21 cellular contexts compared by ENCODE assay signal in genomic region chr7:100975391-100975821, GRCh38. TPM values are rescaled to one million over a fixed set of nuclear protein-coding genes. Genes with fewer than 3 reads are reported as not detected.
DNase-seq lines count a peak whose midpoint lies in the region; ATAC-seq, FAIRE-seq and TF ChIP-seq lines count a peak whose summit lies in the region.
"Had no signal": no experiment of that assay in that cellular context is flagged by ENCODE, and none has a peak within 500 bp of the region (broad histone marks: within the 10 kb centered on the region; RNA-seq: fewer than 3 reads in every experiment).

No MANE protein-coding gene starts in this region.

- DNase-seq in NCI-H1436 treated with DMSO at 0.1 percent for 48 hours (lab: John Stamatoyannopoulos, UW) (peak; percentile 18), small intestine (peak; percentile 83), tibial artery (no peak)
- DNase-seq in activated CD4-positive, alpha-beta T cell treated with anti-CD3 and anti-CD28 coated beads, Interleukin-2, amount 50 U/mL, for 1 hour = no peak
- DNase-seq: BE2C; CD4-positive, alpha-beta memory T cell; DND-41; GDM1; GM23248; HCEC 1CT; Karpas-422; MM.1S; NCI-H1930; NCI-H226; NCI-H526; SW 1271 had no signal

- H3K4me3 ChIP-seq in Loucy (ENCODE audit: low read length, poor library complexity, severe bottlenecking) (no peak overlapping the region), small intestine (ENCODE audit: low read depth in 1 of 2, low read length in 2 of 2) (no peak overlapping the region), tibial artery (no peak overlapping the region)
- H3K4me3 ChIP-seq: GM12878, GM23248 had no signal

- peak overlapping the region; percentile 34 for H2AFZ ChIP-seq in Loucy (ENCODE audit: low read length)
- H2AFZ ChIP-seq: GM23248 had no signal

- H3K9me2 ChIP-seq in Loucy (replicated peaks; ENCODE audit: low read depth, low read length) = no peaks in the 10 kb centered on the region

- no peaks in the 10 kb centered on the region for H3K79me2 ChIP-seq in Loucy (ENCODE audit: insufficient read depth, low read length)

- H3K9me3 ChIP-seq in Loucy (ENCODE audit: insufficient read depth, low read depth, low read length) (no peaks in the 10 kb centered on the region), small intestine (ENCODE audit: control insufficient read depth, low read depth) (no peaks in the 10 kb centered on the region), tibial artery (peaks cover 0 to 4% (median 0%) of the 10 kb centered on the region in 3 donors)
- H3K9me3 ChIP-seq: BE2C had no signal

- H3K4me2 ChIP-seq in Loucy (ENCODE audit: low read depth, low read length, poor library complexity, severe bottlenecking) = peak overlapping the region; percentile 44

- H3K36me3 ChIP-seq in Loucy (ENCODE audit: insufficient read depth, low read length) (no peaks in the 10 kb centered on the region), small intestine (ENCODE audit: control insufficient read depth in 2 of 2, insufficient read depth in 2 of 2, low read length in 2 of 2) (no peaks in the 10 kb centered on the region), tibial artery (no peaks in the 10 kb centered on the region)
- H3K36me3 ChIP-seq: BE2C had no signal

- H3K4me1 ChIP-seq in Loucy (ENCODE audit: insufficient read depth, low read length, poor library complexity, severe bottlenecking) = peaks cover 10% of the 10 kb centered on the region
- no peaks in the 10 kb centered on the region for H3K4me1 ChIP-seq in small intestine (ENCODE audit: control insufficient read depth in 2 of 2, insufficient read depth in 1 of 2, low read depth in 1 of 2, low read length in 1 of 2)
- H3K4me1 ChIP-seq in tibial artery = no peaks in the 10 kb centered on the region
- H3K4me1 ChIP-seq: BE2C had no signal

- WGBS in small intestine, 3 donors = 8 to 38% (median 30%) methylated on average over 3 of the region's 3 CpGs

- no peak for TF ChIP-seq CTCF in Loucy (conservative IDR thresholded peaks at IDR 0.05; ENCODE audit: low read length)
- no peak for TF ChIP-seq CTCF in tibial artery (IDR thresholded peaks at IDR 0.05)

- no peak for ATAC-seq in HG03442 (IDR thresholded peaks at IDR 0.05; ENCODE audit: unreplicated experiment)
- ATAC-seq: GM12878 had no signal

- H3K27ac ChIP-seq in small intestine (ENCODE audit: low read depth in 1 of 2, low read length in 1 of 2) (peak overlapping the region in 1 of 2 donors; percentile 77), tibial artery (no peak overlapping the region)
- H3K27ac ChIP-seq: GM23248 had no signal

- H3K27me3 ChIP-seq in Loucy (ENCODE audit: insufficient read depth, low read length, poor library complexity, severe bottlenecking) = no peaks in the 10 kb centered on the region
- no peaks in the 10 kb centered on the region for H3K27me3 ChIP-seq in small intestine (ENCODE audit: control insufficient read depth in 2 of 2, insufficient read depth in 2 of 2, low read length in 2 of 2)
- peaks cover 0 to 19% of the 10 kb centered on the region in 2 donors for H3K27me3 ChIP-seq in tibial artery

- FAIRE-seq in colon (lab: Jason Lieb, UNC) (peak; percentile 93), small intestine (lab: Jason Lieb, UNC) (no peak)
- FAIRE-seq: D721Med, GM12878 had no signal

- peak overlapping the region; percentile 22 for H3K9ac ChIP-seq in Loucy (ENCODE audit: low read depth, low read length, poor library complexity, severe bottlenecking)
- H3K9ac ChIP-seq: GM23248 had no signal

- H4K20me1 ChIP-seq in Loucy (ENCODE audit: insufficient read depth, low read length, poor library complexity, severe bottlenecking) = no peaks in the 10 kb centered on the region

- H3F3A ChIP-seq in Loucy (ENCODE audit: low read depth) = no peaks in the 10 kb centered on the region

- intact Hi-C loops in tibial artery (cut with DNase I; ENCODE audit: low total_unique reads) = no loop called here

RNA-seq across cellular contexts. Expression of gene MUC12, which starts 6.0 kb away (rescaled TPM):
- polyA plus RNA-seq in small intestine = 10 to 100 TPM in 2 of 3 donors, 1 to 10 TPM in 1; 2.6 to 31.8 (median 23.5) TPM

RNA-seq across cellular contexts. Expression of gene MUC3A, which starts 26.1 kb away (rescaled TPM):
- polyA plus RNA-seq in small intestine = 100 to 1,000 TPM in 1 of 3 donors, 10 to 100 TPM in 2; 49.6 to 156 (median 51.3) TPM
- polyA plus RNA-seq: CD4-positive, alpha-beta memory T cell; GM23248 had no signal

RNA-seq across cellular contexts. Expression of gene MUC17, which starts 44.5 kb away (rescaled TPM):
- 10 to 100 TPM; 16.1 to 26.6 (median 20.8) TPM for polyA plus RNA-seq in small intestine
- polyA plus RNA-seq: CD4-positive, alpha-beta memory T cell; GM23248 had no signal

Comparison
In these comparisons a context has a peak if more than half of its experiments do, and no peak if none do; other contexts are left out.
1. DNase-seq: peak in NCI-H1436 treated with DMSO at 0.1 percent for 48 hours (single experiment) and small intestine (single experiment); none in activated CD4-positive, alpha-beta T cell treated with anti-CD3 and anti-CD28 coated beads, Interleukin-2, amount 50 U/mL, for 1 hour (single experiment) and tibial artery (0 of 2).